13 cellular contexts compared by ENCODE assay signal in the genomic region with DNA sequence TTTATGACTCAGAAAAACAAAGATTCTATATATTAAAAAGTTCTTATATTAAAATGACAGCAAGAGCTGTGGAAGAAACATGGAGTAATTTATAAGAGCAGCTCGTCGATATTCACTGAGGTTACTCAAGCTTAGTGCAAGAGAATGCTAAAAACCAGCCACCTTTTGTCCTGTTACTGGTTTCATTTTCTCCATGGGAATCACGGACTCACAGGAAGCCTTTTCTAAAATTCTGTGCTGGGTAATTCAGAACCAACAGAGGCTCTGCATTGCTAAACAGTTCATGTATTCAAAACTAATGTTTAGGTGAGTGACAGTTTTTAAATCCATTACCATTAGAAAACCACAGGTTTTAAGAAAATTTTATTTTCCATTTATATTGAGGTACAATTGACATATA.
DNase-seq lines count a peak whose midpoint lies in the region; ATAC-seq and TF ChIP-seq lines count a peak whose summit lies in the region.
"Had no signal": no experiment of that assay in that cellular context is flagged by ENCODE, and none has a peak within 500 bp of the region (broad histone marks: within the 10 kb centered on the region; RNA-seq: fewer than 3 reads in every experiment).

No MANE protein-coding gene starts in this region.

- 60% methylated on average over 3 of the region's 3 CpGs for WGBS in hepatocyte (ENCODE audit: low lambda C conversion rate, missing lambda C conversion rate)

- H3K4me3 ChIP-seq in NB4 (ENCODE audit: low read depth, low read length) (peak overlapping the region; percentile 48), hepatocyte (no peak overlapping the region)

- H4K20me1 ChIP-seq in hepatocyte (ENCODE audit: insufficient read depth, poor library complexity, severe bottlenecking), result no peaks in the 10 kb centered on the region

- H3K27ac ChIP-seq in hepatocyte, result no peak overlapping the region

- H3K27ac Mint-ChIP-seq in stimulated activated naive B cell treated with anti-CD40 and anti-IgM and Interleukin-4, amounts not matched to agents 10 μg/mL and 1 μg/mL and 100 μg/mL, for 72 hours, result no peak overlapping the region
- H3K27ac Mint-ChIP-seq in activated CD4-positive, alpha-beta memory T cell treated with anti-CD3 and anti-CD28 coated beads, Interleukin-2, amount 10 ng/mL, durations not matched to agents 7 days and 5 days, result no peak overlapping the region
- H3K27ac Mint-ChIP-seq: activated naive CD8-positive, alpha-beta T cell; progenitor cell of endocrine pancreas had no signal

- H3K27me3 Mint-ChIP-seq in stimulated activated naive B cell treated with anti-CD40 and anti-IgM and Interleukin-4, amounts not matched to agents 10 μg/mL and 1 μg/mL and 100 μg/mL, for 72 hours, result peaks cover 5 to 6% of the 10 kb centered on the region in 2 donors
- H3K27me3 Mint-ChIP-seq in activated CD4-positive, alpha-beta memory T cell treated with anti-CD3 and anti-CD28 coated beads, Interleukin-2, amount 10 ng/mL, durations not matched to agents 7 days and 5 days, result no peaks in the 10 kb centered on the region
- H3K27me3 Mint-ChIP-seq: activated naive CD8-positive, alpha-beta T cell; progenitor cell of endocrine pancreas had no signal

- peak overlapping the region; percentile 59 for H3K4me2 ChIP-seq in hepatocyte

- CTCF ChIA-PET in activated CD4-positive, alpha-beta memory T cell treated with anti-CD3 and anti-CD28 coated beads, Interleukin-2, amount 10 ng/mL, durations not matched to agents 7 days and 5 days (lab: Charles Lee), result no interaction called here

- no peaks in the 10 kb centered on the region for H3K4me1 ChIP-seq in hepatocyte (ENCODE audit: insufficient read depth)

- no peaks in the 10 kb centered on the region for H3K36me3 ChIP-seq in hepatocyte (replicated peaks; ENCODE audit: insufficient read depth, low read depth)

- no peak for TF ChIP-seq CTCF in NB4 (IDR thresholded peaks at IDR 0.05; ENCODE audit: low read depth, low read length)
- no peak for TF ChIP-seq CTCF in hepatocyte (IDR thresholded peaks at IDR 0.05; ENCODE audit: poor library complexity)
- TF ChIP-seq CTCF in GM10266 (IDR thresholded peaks at IDR 0.05; ENCODE audit: control insufficient read depth, insufficient read depth, low read depth, missing control alignments), result no peak

- H3K36me3 Mint-ChIP-seq in stimulated activated naive B cell treated with anti-CD40 and anti-IgM and Interleukin-4, amounts not matched to agents 10 μg/mL and 1 μg/mL and 100 μg/mL, for 72 hours, result no peaks in the 10 kb centered on the region
- no peaks in the 10 kb centered on the region for H3K36me3 Mint-ChIP-seq in activated CD4-positive, alpha-beta memory T cell treated with anti-CD3 and anti-CD28 coated beads, Interleukin-2, amount 10 ng/mL, durations not matched to agents 7 days and 5 days (ENCODE audit: low read depth)

- no peak overlapping the region for H2AFZ ChIP-seq in hepatocyte

- peaks cover 0 to 2% of the 10 kb centered on the region in 2 donors for H3K4me1 Mint-ChIP-seq in stimulated activated naive B cell treated with anti-CD40 and anti-IgM and Interleukin-4, amounts not matched to agents 10 μg/mL and 1 μg/mL and 100 μg/mL, for 72 hours
- H3K4me1 Mint-ChIP-seq in activated CD4-positive, alpha-beta memory T cell treated with anti-CD3 and anti-CD28 coated beads, Interleukin-2, amount 10 ng/mL, durations not matched to agents 7 days and 5 days, result no peaks in the 10 kb centered on the region

- H3K27me3 ChIP-seq in hepatocyte, result no peaks in the 10 kb centered on the region

- peak; percentile 14 for ATAC-seq in GM21619 (IDR thresholded peaks at IDR 0.05; ENCODE audit: unreplicated experiment)
- ATAC-seq in stimulated activated naive B cell treated with anti-CD40 and anti-IgM and Interleukin-4, amounts not matched to agents 10 μg/mL and 1 μg/mL and 100 μg/mL, for 72 hours (replicated peaks), result no peak
- ATAC-seq: left ventricle myocardium superior had no signal

- H3K4me3 Mint-ChIP-seq in stimulated activated naive B cell treated with anti-CD40 and anti-IgM and Interleukin-4, amounts not matched to agents 10 μg/mL and 1 μg/mL and 100 μg/mL, for 72 hours, result no peak overlapping the region
- no peak overlapping the region for H3K4me3 Mint-ChIP-seq in activated CD4-positive, alpha-beta memory T cell treated with anti-CD3 and anti-CD28 coated beads, Interleukin-2, amount 10 ng/mL, durations not matched to agents 7 days and 5 days
- H3K4me3 Mint-ChIP-seq: activated naive CD8-positive, alpha-beta T cell had no signal

- no peaks in the 10 kb centered on the region for H3K9me2 ChIP-seq in hepatocyte (replicated peaks; ENCODE audit: insufficient read depth)

- peaks cover 4 to 7% of the 10 kb centered on the region in 2 donors for H3K9me3 Mint-ChIP-seq in stimulated activated naive B cell treated with anti-CD40 and anti-IgM and Interleukin-4, amounts not matched to agents 10 μg/mL and 1 μg/mL and 100 μg/mL, for 72 hours
- no peaks in the 10 kb centered on the region for H3K9me3 Mint-ChIP-seq in activated CD4-positive, alpha-beta memory T cell treated with anti-CD3 and anti-CD28 coated beads, Interleukin-2, amount 10 ng/mL, durations not matched to agents 7 days and 5 days

- no peak for TF ChIP-seq POLR2A in NB4 (IDR thresholded peaks at IDR 0.05; ENCODE audit: extremely low read depth, insufficient read length)

- POLR2A ChIA-PET in activated CD4-positive, alpha-beta memory T cell treated with anti-CD3 and anti-CD28 coated beads, Interleukin-2, amount 10 ng/mL, durations not matched to agents 7 days and 5 days (lab: Charles Lee), result no interaction called here

- H3K9me3 ChIP-seq in hepatocyte (ENCODE audit: low read depth), result no peaks in the 10 kb centered on the region

- DNase-seq in Ammon's horn (ENCODE audit: low spot score) (peak; percentile 27), NB4 (ENCODE audit: low read depth) (peak; percentile 79), hepatocyte (ENCODE audit: low spot score) (no peak), hypothalamus (lab: John Stamatoyannopoulos, UW) (no peak), GM10266 (ENCODE audit: extremely low spot score) (no peak)
- DNase-seq in stimulated activated naive B cell treated with anti-CD40 and anti-IgM and Interleukin-4, amounts not matched to agents 10 μg/mL and 1 μg/mL and 100 μg/mL, for 72 hours, result no peak
- DNase-seq in activated CD4-positive, alpha-beta memory T cell treated with anti-CD3 and anti-CD28 coated beads, Interleukin-2, amount 10 ng/mL, durations not matched to agents 7 days and 5 days, result no peak
- DNase-seq: activated CD8-positive, alpha-beta memory T cell treated with anti-CD3 and anti-CD28 coated beads for 24 hours; left ventricle myocardium superior; NCI-H1417 had no signal

- H3K79me2 ChIP-seq in hepatocyte, result no peaks in the 10 kb centered on the region

Comparison
In these comparisons a context has a peak if more than half of its experiments do, and no peak if none do; other contexts are left out.
1. DNase-seq: peak in Ammon's horn (single experiment) and NB4 (single experiment); none in hepatocyte (single experiment), stimulated activated naive B cell treated with anti-CD40 and anti-IgM and Interleukin-4, amounts not matched to agents 10 μg/mL and 1 μg/mL and 100 μg/mL, for 72 hours (single experiment), activated CD4-positive, alpha-beta memory T cell treated with anti-CD3 and anti-CD28 coated beads, Interleukin-2, amount 10 ng/mL, durations not matched to agents 7 days and 5 days (single experiment), hypothalamus (0 of 51) and GM10266 (single experiment).